In genomic region chr10:102713483-102713813, GRCh38 we compare ENCODE assay signal across 8 cellular contexts. TPM values are rescaled to one million over a fixed set of nuclear protein-coding genes. Genes with fewer than 3 reads are reported as not detected.
DNase-seq lines count a peak whose midpoint lies in the region; ATAC-seq, FAIRE-seq and TF ChIP-seq lines count a peak whose summit lies in the region.

No MANE protein-coding gene starts in this region.

- no peaks in the 10 kb centered on the region for H3K27me3 ChIP-seq in bronchial epithelial cell (ENCODE audit: control insufficient read depth, insufficient read depth, low read length)
- no peaks in the 10 kb centered on the region for H3K27me3 ChIP-seq in right lobe of liver
- H3K27me3 ChIP-seq in thyroid gland: no peaks in the 10 kb centered on the region

- FAIRE-seq in bronchial epithelial cell (lab: Jason Lieb, UNC): no peak

- TF ChIP-seq CTCF in LNCaP clone FGC (IDR thresholded peaks at IDR 0.05; ENCODE audit: control insufficient read depth, extremely low read depth, insufficient read depth) (0 out of 2 replicates have a peak, but pooled peaks have one; percentile 19), bronchial epithelial cell (IDR thresholded peaks at IDR 0.05; ENCODE audit: insufficient read depth, low read length, severe bottlenecking) (peak; percentile 64), right lobe of liver (IDR thresholded peaks at IDR 0.05) (no peak), thyroid gland (IDR thresholded peaks at IDR 0.05) (peak in 2 of 6 experiments; percentile 24 to 56)

- DNase-seq in CD1c-positive myeloid dendritic cell (ENCODE audit: extremely low spot score): peak; percentile 86
- no peak for DNase-seq in LNCaP clone FGC (ENCODE audit: low read depth)
- DNase-seq in bronchial epithelial cell (ENCODE audit: low read depth): peak; percentile 20
- DNase-seq in right lobe of liver: no peak
- DNase-seq in thyroid gland: no peak
- DNase-seq in KBM-7: no peak
- DNase-seq in ACHN: no peak

- peak; percentile 39 for ATAC-seq in GM19452 (IDR thresholded peaks at IDR 0.05; ENCODE audit: unreplicated experiment)
- ATAC-seq in right lobe of liver: peak; percentile 11 to 35 (median 30)

- H3K9me3 ChIP-seq in right lobe of liver (no peaks in the 10 kb centered on the region), thyroid gland (no peaks in the 10 kb centered on the region)

- 2% methylated on average over 7 of the region's 16 CpGs for WGBS in right lobe of liver (ENCODE audit: insufficient coverage, low coverage, low lambda C conversion rate, missing lambda C conversion rate)
- WGBS in thyroid gland, 2 donors: 0 to 1% methylated on average over 15 to 16 of the region's 16 CpGs

- in situ Hi-C loops in KBM-7 (cut with MboI; ENCODE audit: low pct_unique_long_range_greater_than_20kb, low sequenced_read_pairs) (no loop called here), ACHN (cut with HindIII; ENCODE audit: low pct_ligation_motif_present, low pct_unique_long_range_greater_than_20kb, low sequenced_read_pairs) (no loop called here)

- H3K36me3 ChIP-seq in bronchial epithelial cell (ENCODE audit: control insufficient read depth, insufficient read depth, low read length): no peaks in the 10 kb centered on the region
- H3K36me3 ChIP-seq in right lobe of liver: no peaks in the 10 kb centered on the region
- H3K36me3 ChIP-seq in thyroid gland: no peaks in the 10 kb centered on the region

- H3K4me3 ChIP-seq in LNCaP clone FGC (ENCODE audit: low read depth, low read length) (peak overlapping the region; percentile 92), bronchial epithelial cell (ENCODE audit: low read depth, low read length) (peak overlapping the region; percentile 97), right lobe of liver (peak overlapping the region; percentile 84 to 98 (median 91)), thyroid gland (replicated peaks in 1 of 3) (peak overlapping the region; percentile 80 to 93 (median 81))

- intact Hi-C loops in right lobe of liver (cut with DNase I): no loop called here
- intact Hi-C loops in thyroid gland (cut with DNase I): no loop called here

- H3K27ac ChIP-seq in right lobe of liver (peak overlapping the region; percentile 47 to 67 (median 55)), thyroid gland (peak overlapping the region; percentile 73 to 85 (median 74))

- TF ChIP-seq POLR2A in right lobe of liver (IDR thresholded peaks at IDR 0.05) (no peak), thyroid gland (IDR thresholded peaks at IDR 0.05) (no peak)

- peaks cover 0 to 26% (median 5%) of the 10 kb centered on the region in 4 donors for H3K4me1 ChIP-seq in right lobe of liver
- H3K4me1 ChIP-seq in thyroid gland: peaks cover 8 to 14% of the 10 kb centered on the region in 2 donors

RNA-seq across cellular contexts. Expression of gene ARL3, which starts 0.7 kb away (rescaled TPM):
- 4.7 and 5.8 TPM in 2 replicates for total RNA-seq in bronchial epithelial cell
- total RNA-seq in right lobe of liver: 1 to 10 TPM; 1.1 to 3.3 (median 2.3) TPM
- total RNA-seq in thyroid gland: 10 to 100 TPM in 2 of 4 donors, 1 to 10 TPM in 2; 6.6 to 13.4 (median 10.2) TPM

RNA-seq across cellular contexts. Expression of gene SFXN2, which starts 1.0 kb away (rescaled TPM):
- total RNA-seq in bronchial epithelial cell (0.64 and 3.4 TPM in 2 replicates), right lobe of liver (10 to 100 TPM in 4 of 6 experiments, 1 to 10 TPM in 2; 7.1 to 29.7 (median 16.5) TPM), thyroid gland (10 to 100 TPM in 3 of 4 donors, 1 to 10 TPM in 1; 5.1 to 38.4 (median 20.9) TPM)

RNA-seq across cellular contexts. Expression of gene WBP1L, which starts 30.3 kb away (rescaled TPM):
- total RNA-seq in bronchial epithelial cell (26.1 and 36.4 TPM in 2 replicates), right lobe of liver (10 to 100 TPM; 24.1 to 58.4 (median 32.8) TPM), thyroid gland (100 to 1,000 TPM; 194 to 384 (median 314) TPM)

Comparison
In these comparisons a context has a peak if more than half of its experiments do, and no peak if none do; other contexts are left out.
1. DNase-seq: peak in CD1c-positive myeloid dendritic cell (single experiment) and bronchial epithelial cell (single experiment); none in LNCaP clone FGC (single experiment), right lobe of liver (0 of 3), thyroid gland (0 of 2), KBM-7 (single experiment) and ACHN (single experiment).
2. CTCF ChIP-seq: peak in LNCaP clone FGC (single experiment) and bronchial epithelial cell (single experiment); none in right lobe of liver (0 of 4).
3. Peak in every context shown above with its lines, with median percentiles within 50 percentile points of each other: H3K4me3 ChIP-seq.